Comparison of ENCODE assay signal across 2 cellular contexts in the genomic region with DNA sequence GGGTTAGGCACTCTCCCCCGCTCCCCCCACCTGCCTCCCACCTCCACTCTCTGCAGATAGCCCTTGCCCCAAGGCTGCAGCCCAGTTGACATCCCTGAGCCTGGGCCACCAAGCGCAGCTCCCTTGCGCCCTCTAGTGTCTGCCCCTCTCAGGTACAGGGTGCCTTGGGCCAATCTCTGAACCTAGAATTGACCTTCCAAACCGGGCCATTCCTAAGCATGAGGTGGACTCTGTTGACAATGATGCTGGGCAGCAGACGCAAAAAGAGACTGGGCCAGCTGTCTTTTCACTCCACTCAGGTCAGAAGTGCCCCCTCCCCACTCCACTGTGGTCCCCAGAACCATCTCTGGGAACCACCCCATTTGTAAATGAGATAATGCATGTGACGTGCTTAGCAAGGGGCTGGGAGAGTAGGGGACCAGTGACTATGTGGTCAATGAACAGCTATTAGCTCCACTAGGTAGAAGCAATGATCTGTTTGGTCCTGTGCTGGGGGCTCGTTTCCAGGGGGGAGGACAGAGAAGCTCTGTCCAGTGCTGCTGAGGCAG.
TF ChIP-seq lines count a peak whose summit lies in the region.

No MANE protein-coding gene starts in this region.

TF ChIP-seq in A549, 52 proteins besides CTCF, POLR2A, EP300 and RAD21:
- TF ChIP-seq MAZ (IDR thresholded peaks at IDR 0.05; ENCODE audit: borderline replicate concordance, low read depth, low read length): peak; percentile 77; the same call in 1 of the 2 replicates
- TF ChIP-seq SMC3 (IDR thresholded peaks at IDR 0.05): peak; percentile 95
- TF ChIP-seq JUNB (IDR thresholded peaks at IDR 0.05): no peak
TF ChIP-seq in A549: peak in this region for 2.

TF ChIP-seq in H1, 55 proteins besides CTCF, POLR2A, EP300 and RAD21:
- TF ChIP-seq RFX5 (IDR thresholded peaks at IDR 0.05; ENCODE audit: borderline replicate concordance, low read depth, low read length) (no peak), HDAC2 (IDR thresholded peaks at IDR 0.05; ENCODE audit: borderline replicate concordance in 1 of 2, low read depth in 2 of 2, low read length in 2 of 2) (no peak), EGR1 (IDR thresholded peaks at IDR 0.05; ENCODE audit: borderline replicate concordance, low read depth, low read length) (peak; percentile 55; the same call in 1 of the 2 replicates), JUN (IDR thresholded peaks at IDR 0.05; ENCODE audit: low read depth, low read length) (no peak), CHD1 (IDR thresholded peaks at IDR 0.05; ENCODE audit: low read depth, low read length) (no peak), KDM1A (IDR thresholded peaks at IDR 0.05; ENCODE audit: borderline replicate concordance, low read length) (no peak), KDM5A (IDR thresholded peaks at IDR 0.05; ENCODE audit: low read length) (no peak), TCF12 (IDR thresholded peaks at IDR 0.05; ENCODE audit: low read depth, low read length) (no peak), TBP (IDR thresholded peaks at IDR 0.05; ENCODE audit: low read depth, low read length) (no peak), SAP30 (IDR thresholded peaks at IDR 0.05; ENCODE audit: insufficient read depth, insufficient replicate concordance, low read length) (no peak), YY1 (IDR thresholded peaks at IDR 0.05; ENCODE audit: low read depth, low read length) (0 out of 2 replicates have a peak, but pooled peaks have one; percentile 9), BRCA1 (IDR thresholded peaks at IDR 0.05; ENCODE audit: low read depth, low read length) (no peak), GABPA (IDR thresholded peaks at IDR 0.05; ENCODE audit: borderline replicate concordance, insufficient read depth, low read length) (peak; percentile 39; the same call in 1 of the 2 replicates), MAFK (IDR thresholded peaks at IDR 0.05; ENCODE audit: low read depth, low read length) (no peak), JUND (IDR thresholded peaks at IDR 0.05; ENCODE audit: low read length) (no peak), SIRT6 (IDR thresholded peaks at IDR 0.05; ENCODE audit: low read length) (no peak), HDAC6 (IDR thresholded peaks at IDR 0.05; ENCODE audit: low read depth, low read length) (no peak), CTBP2 (IDR thresholded peaks at IDR 0.05; ENCODE audit: borderline replicate concordance, insufficient read depth, insufficient read length, low read length) (peak; percentile 42), EZH2 (IDR thresholded peaks at IDR 0.05; ENCODE audit: low read depth, low read length, severe bottlenecking) (no peak), CREB1 (IDR thresholded peaks at IDR 0.05) (0 out of 2 replicates have a peak, but pooled peaks have one; percentile 26), SIN3A (conservative IDR thresholded peaks at IDR 0.05 in 1 of 2, IDR thresholded peaks at IDR 0.05 in 1 of 2; ENCODE audit: low read depth in 1 of 2, low read length in 2 of 2) (no peak), SP1 (IDR thresholded peaks at IDR 0.05; ENCODE audit: low read depth, low read length) (no peak)
- TF ChIP-seq, protein P1, sequence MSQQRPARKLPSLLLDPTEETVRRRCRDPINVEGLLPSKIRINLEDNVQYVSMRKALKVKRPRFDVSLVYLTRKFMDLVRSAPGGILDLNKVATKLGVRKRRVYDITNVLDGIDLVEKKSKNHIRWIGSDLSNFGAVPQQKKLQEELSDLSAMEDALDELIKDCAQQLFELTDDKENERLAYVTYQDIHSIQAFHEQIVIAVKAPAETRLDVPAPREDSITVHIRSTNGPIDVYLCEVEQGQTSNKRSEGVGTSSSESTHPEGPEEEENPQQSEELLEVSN (IDR thresholded peaks at IDR 0.05): no peak
- TF ChIP-seq, protein P2, sequence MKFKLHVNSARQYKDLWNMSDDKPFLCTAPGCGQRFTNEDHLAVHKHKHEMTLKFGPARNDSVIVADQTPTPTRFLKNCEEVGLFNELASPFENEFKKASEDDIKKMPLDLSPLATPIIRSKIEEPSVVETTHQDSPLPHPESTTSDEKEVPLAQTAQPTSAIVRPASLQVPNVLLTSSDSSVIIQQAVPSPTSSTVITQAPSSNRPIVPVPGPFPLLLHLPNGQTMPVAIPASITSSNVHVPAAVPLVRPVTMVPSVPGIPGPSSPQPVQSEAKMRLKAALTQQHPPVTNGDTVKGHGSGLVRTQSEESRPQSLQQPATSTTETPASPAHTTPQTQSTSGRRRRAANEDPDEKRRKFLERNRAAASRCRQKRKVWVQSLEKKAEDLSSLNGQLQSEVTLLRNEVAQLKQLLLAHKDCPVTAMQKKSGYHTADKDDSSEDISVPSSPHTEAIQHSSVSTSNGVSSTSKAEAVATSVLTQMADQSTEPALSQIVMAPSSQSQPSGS (IDR thresholded peaks at IDR 0.05; ENCODE audit: low read length): no peak
- TF ChIP-seq, protein P3, sequence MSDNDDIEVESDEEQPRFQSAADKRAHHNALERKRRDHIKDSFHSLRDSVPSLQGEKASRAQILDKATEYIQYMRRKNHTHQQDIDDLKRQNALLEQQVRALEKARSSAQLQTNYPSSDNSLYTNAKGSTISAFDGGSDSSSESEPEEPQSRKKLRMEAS (IDR thresholded peaks at IDR 0.05): peak; percentile 50; the same call in 1 of the 2 replicates
- TF ChIP-seq, protein P4, sequence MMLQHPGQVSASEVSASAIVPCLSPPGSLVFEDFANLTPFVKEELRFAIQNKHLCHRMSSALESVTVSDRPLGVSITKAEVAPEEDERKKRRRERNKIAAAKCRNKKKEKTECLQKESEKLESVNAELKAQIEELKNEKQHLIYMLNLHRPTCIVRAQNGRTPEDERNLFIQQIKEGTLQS (IDR thresholded peaks at IDR 0.05; ENCODE audit: insufficient read depth, low read depth, low read length): no peak
